1 cellular context compared by ENCODE assay signal in genomic region chr6:150490586-150490985, GRCh38.
TF ChIP-seq lines count a peak whose summit lies in the region.

No MANE protein-coding gene starts in this region.

TF ChIP-seq in Ishikawa, 13 proteins besides CTCF, POLR2A, EP300 and RAD21 (continued from another document):
- TF ChIP-seq REST (IDR thresholded peaks at IDR 0.05; ENCODE audit: low read depth) = no peak
- TF ChIP-seq CREB1 (IDR thresholded peaks at IDR 0.05; ENCODE audit: low read depth) = no peak
- no peak for TF ChIP-seq ZBTB7A (IDR thresholded peaks at IDR 0.05; ENCODE audit: low read depth)
- 0 out of 2 replicates have a peak, but pooled peaks have one; percentile 27 for TF ChIP-seq TCF12 (IDR thresholded peaks at IDR 0.05; ENCODE audit: low read depth)
- TF ChIP-seq, protein P1, sequence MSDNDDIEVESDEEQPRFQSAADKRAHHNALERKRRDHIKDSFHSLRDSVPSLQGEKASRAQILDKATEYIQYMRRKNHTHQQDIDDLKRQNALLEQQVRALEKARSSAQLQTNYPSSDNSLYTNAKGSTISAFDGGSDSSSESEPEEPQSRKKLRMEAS (IDR thresholded peaks at IDR 0.05) = no peak
- TF ChIP-seq TEAD4 (IDR thresholded peaks at IDR 0.05) = peak; percentile 74
- TF ChIP-seq EGR1 (IDR thresholded peaks at IDR 0.05) = no peak
- TF ChIP-seq YY1 (IDR thresholded peaks at IDR 0.05; ENCODE audit: low read depth) = no peak
